Comparison of ENCODE assay signal across 20 cellular contexts in the genomic region with DNA sequence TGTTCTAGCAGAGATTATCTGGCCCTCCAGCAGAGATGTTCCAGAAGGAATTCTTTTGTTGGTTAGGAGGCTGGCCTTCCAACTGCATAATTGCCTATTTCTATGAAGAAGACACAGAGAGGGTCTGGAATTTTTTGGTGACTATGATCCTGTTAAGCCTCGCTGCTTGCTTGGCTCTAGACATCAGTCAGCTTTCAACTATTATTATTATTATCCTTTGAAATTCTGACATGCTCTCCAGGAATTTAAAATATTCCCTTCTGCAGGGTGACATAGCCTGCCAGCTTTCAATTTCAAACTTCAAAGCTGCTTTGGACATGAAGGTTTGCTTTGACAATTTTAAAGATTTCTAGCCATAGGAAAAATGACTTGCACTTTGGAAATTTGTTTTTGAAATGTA. TPM values are rescaled to one million over a fixed set of nuclear protein-coding genes. Genes with fewer than 3 reads are reported as not detected.
DNase-seq lines count a peak whose midpoint lies in the region; FAIRE-seq and TF ChIP-seq lines count a peak whose summit lies in the region.
"Had no signal": no experiment of that assay in that cellular context is flagged by ENCODE, and none has a peak within 500 bp of the region (broad histone marks: within the 10 kb centered on the region; RNA-seq: fewer than 3 reads in every experiment).

No MANE protein-coding gene starts in this region.

- intact Hi-C loops in thyroid gland (cut with DNase I): no loop called here
- intact Hi-C loops in CD4-positive, alpha-beta memory T cell (cut with micrococcal nuclease): no loop called here

- no peak overlapping the region for H3K27ac Mint-ChIP-seq in CD4-positive, alpha-beta memory T cell
- H3K27ac Mint-ChIP-seq: activated CD8-positive, alpha-beta T cell treated with anti-CD3 and anti-CD28 coated beads for 36 hours; naive B cell; stimulated activated memory B cell treated with anti-CD40 and anti-IgM and Interleukin-4, amounts not matched to agents 10 μg/mL and 1 μg/mL and 100 μg/mL, for 72 hours; T-cell had no signal

- no peaks in the 10 kb centered on the region for H4K20me1 ChIP-seq in SK-N-SH (ENCODE audit: insufficient read depth)

- no peaks in the 10 kb centered on the region for H3K36me3 Mint-ChIP-seq in CD4-positive, alpha-beta memory T cell
- H3K36me3 Mint-ChIP-seq: T-cell had no signal

- no peaks in the 10 kb centered on the region for H3K9me3 ChIP-seq in SK-N-SH
- no peaks in the 10 kb centered on the region for H3K9me3 ChIP-seq in thyroid gland
- H3K9me3 ChIP-seq in CD4-positive, alpha-beta memory T cell (ENCODE audit: control insufficient read depth in 1 of 2, low read length in 2 of 2): no peaks in the 10 kb centered on the region
- H3K9me3 ChIP-seq: Peyer's patch, transverse colon had no signal

- DNase-seq in H54 (ENCODE audit: insufficient read length, low spot score) (peak; percentile 42), SK-N-SH (no peak), glomerular visceral epithelial cell (ENCODE audit: extremely low spot score) (peak; percentile 62), thyroid gland (no peak), NCI-H1092 treated with DMSO at 0.1 percent for 48 hours (lab: John Stamatoyannopoulos, UW) (no peak)
- DNase-seq in stimulated activated CD4-positive, alpha-beta T cell treated with anti-CD3 and anti-CD28 coated beads, Interleukin-4, amount 100 ng/mL, for 1 hour: no peak
- DNase-seq in CD4-positive, alpha-beta memory T cell: no peak
- DNase-seq: activated CD8-positive, alpha-beta T cell treated with anti-CD3 and anti-CD28 coated beads for 36 hours; cerebellar nuclear complex; DND-41; naive B cell; NCI-H1092; NCI-H82; Peyer's patch; spleen; T-cell; transverse colon had no signal

- H3K79me2 ChIP-seq in SK-N-SH (ENCODE audit: insufficient read depth): no peaks in the 10 kb centered on the region

- 16% methylated on average over 1 of the region's 1 CpG for WGBS in SK-N-SH (ENCODE audit: low lambda C conversion rate)
- 53 to 79% methylated on average over 1 of the region's 1 CpG for WGBS in thyroid gland, 2 donors

- TF ChIP-seq POLR2A in H54 (IDR thresholded peaks at IDR 0.05; ENCODE audit: low read depth, low read length) (no peak), thyroid gland (IDR thresholded peaks at IDR 0.05) (no peak)

- no peak for FAIRE-seq in H54 (lab: Jason Lieb, UNC)

- TF ChIP-seq CTCF in SK-N-SH (IDR thresholded peaks at IDR 0.05) (no peak), thyroid gland (IDR thresholded peaks at IDR 0.05) (no peak)

- H3K9ac ChIP-seq in SK-N-SH: no peak overlapping the region

- peaks cover 5% of the 10 kb centered on the region for H3F3A ChIP-seq in SK-N-SH (replicated peaks; ENCODE audit: insufficient read depth)

- H2AFZ ChIP-seq in SK-N-SH (ENCODE audit: low read depth): peak overlapping the region; percentile 59

- H3K4me3 ChIP-seq in SK-N-SH (ENCODE audit: low read depth in 2 of 2, low read length in 1 of 2) (no peak overlapping the region), thyroid gland (replicated peaks in 1 of 3) (no peak overlapping the region)
- no peak overlapping the region for H3K4me3 ChIP-seq in CD4-positive, alpha-beta memory T cell (ENCODE audit: low read length in 2 of 2)
- H3K4me3 ChIP-seq: Peyer's patch, spleen, transverse colon had no signal

- H3K27me3 ChIP-seq in SK-N-SH (ENCODE audit: insufficient read depth) (no peaks in the 10 kb centered on the region), thyroid gland (no peaks in the 10 kb centered on the region)
- no peaks in the 10 kb centered on the region for H3K27me3 ChIP-seq in CD4-positive, alpha-beta memory T cell (ENCODE audit: insufficient read depth, low read length)
- H3K27me3 ChIP-seq: Peyer's patch, transverse colon had no signal

- peaks cover 0 to 3% (median under 1%) of the 10 kb centered on the region in 4 donors for H3K4me1 Mint-ChIP-seq in CD4-positive, alpha-beta memory T cell
- H3K4me1 Mint-ChIP-seq: naive B cell; stimulated activated memory B cell treated with anti-CD40 and anti-IgM and Interleukin-4, amounts not matched to agents 10 μg/mL and 1 μg/mL and 100 μg/mL, for 72 hours; T-cell had no signal

- peak overlapping the region; percentile 22; the same call in 1 of the 2 replicates for H3K4me2 ChIP-seq in SK-N-SH

- CTCF ChIA-PET in SK-N-SH (lab: Yijun Ruan, JAX): interaction anchor here (1.2 kb wide), 1 partner anchor 12 kb away, joined by 3 read pairs; no protein-coding TSS in a partner anchor
- CTCF ChIA-PET in CD4-positive, alpha-beta memory T cell (lab: Charles Lee; ENCODE audit: partially characterized antibody): no interaction called here

- H3K4me3 Mint-ChIP-seq in CD4-positive, alpha-beta memory T cell: no peak overlapping the region
- H3K4me3 Mint-ChIP-seq: activated CD8-positive, alpha-beta T cell treated with anti-CD3 and anti-CD28 coated beads for 36 hours; naive B cell; stimulated activated memory B cell treated with anti-CD40 and anti-IgM and Interleukin-4, amounts not matched to agents 10 μg/mL and 1 μg/mL and 100 μg/mL, for 72 hours; T-cell had no signal

- H3K27ac ChIP-seq in SK-N-SH (ENCODE audit: low read depth in 2 of 2, low read length in 1 of 2) (peak overlapping the region in 1 of 2 experiments; percentile 46; a peak in 2 of 4 replicates), thyroid gland (peak overlapping the region; percentile 69 to 88 (median 69))
- no peak overlapping the region for H3K27ac ChIP-seq in CD4-positive, alpha-beta memory T cell (ENCODE audit: low read depth, low read length)
- H3K27ac ChIP-seq: foreskin keratinocyte, Peyer's patch, spleen, transverse colon, VCaP had no signal

- H3K9me2 ChIP-seq in SK-N-SH: no peaks in the 10 kb centered on the region

- H3K4me1 ChIP-seq in SK-N-SH (ENCODE audit: control insufficient read depth in 1 of 2, insufficient read depth in 2 of 2, low read depth in 1 of 2, low read length in 1 of 2) (no peaks in the 10 kb centered on the region), thyroid gland (peaks cover 16 to 27% of the 10 kb centered on the region in 2 donors)
- no peaks in the 10 kb centered on the region for H3K4me1 ChIP-seq in CD4-positive, alpha-beta memory T cell (ENCODE audit: insufficient read depth, low read length)
- H3K4me1 ChIP-seq: foreskin keratinocyte, Peyer's patch, spleen, transverse colon had no signal

- H3K9me3 Mint-ChIP-seq in CD4-positive, alpha-beta memory T cell: peaks cover 0 to 20% (median 10%) of the 10 kb centered on the region in 8 donors

- POLR2A ChIA-PET in SK-N-SH (lab: Yijun Ruan, JAX): no interaction called here
- POLR2A ChIA-PET in CD4-positive, alpha-beta memory T cell (lab: Charles Lee; ENCODE audit: partially characterized antibody): no interaction called here

- peaks cover 2 to 12% of the 10 kb centered on the region in 2 donors for H3K27me3 Mint-ChIP-seq in CD4-positive, alpha-beta memory T cell

- H3K36me3 ChIP-seq in SK-N-SH (replicated peaks in 1 of 2; ENCODE audit: control insufficient read depth in 1 of 2, insufficient read depth in 2 of 2, low read length in 1 of 2) (no peaks in the 10 kb centered on the region), thyroid gland (no peaks in the 10 kb centered on the region)
- no peaks in the 10 kb centered on the region for H3K36me3 ChIP-seq in CD4-positive, alpha-beta memory T cell (ENCODE audit: insufficient read depth, low read length)
- H3K36me3 ChIP-seq: Peyer's patch, spleen, transverse colon had no signal

- no peak for TF ChIP-seq RAD21 in SK-N-SH (IDR thresholded peaks at IDR 0.05; ENCODE audit: low read length)

- 0 out of 4 replicates have a peak, but pooled peaks of 1 of the 2 experiments have one; percentile 15 for TF ChIP-seq EP300 in SK-N-SH (IDR thresholded peaks at IDR 0.05; ENCODE audit: borderline replicate concordance in 1 of 2, low read depth in 1 of 2, low read length in 1 of 2)

TF ChIP-seq in SK-N-SH, 30 proteins besides CTCF, POLR2A, EP300 and RAD21 (continues in another document):
- TF ChIP-seq GABPA (IDR thresholded peaks at IDR 0.05; ENCODE audit: low read depth): no peak
- TF ChIP-seq, protein P1, sequence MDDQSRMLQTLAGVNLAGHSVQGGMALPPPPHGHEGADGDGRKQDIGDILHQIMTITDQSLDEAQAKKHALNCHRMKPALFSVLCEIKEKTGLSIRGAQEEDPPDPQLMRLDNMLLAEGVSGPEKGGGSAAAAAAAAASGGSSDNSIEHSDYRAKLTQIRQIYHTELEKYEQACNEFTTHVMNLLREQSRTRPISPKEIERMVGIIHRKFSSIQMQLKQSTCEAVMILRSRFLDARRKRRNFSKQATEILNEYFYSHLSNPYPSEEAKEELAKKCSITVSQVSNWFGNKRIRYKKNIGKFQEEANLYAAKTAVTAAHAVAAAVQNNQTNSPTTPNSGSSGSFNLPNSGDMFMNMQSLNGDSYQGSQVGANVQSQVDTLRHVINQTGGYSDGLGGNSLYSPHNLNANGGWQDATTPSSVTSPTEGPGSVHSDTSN (IDR thresholded peaks at IDR 0.05): peak; percentile 40; the same call in 1 of the 2 replicates
- TF ChIP-seq FOSL2 (IDR thresholded peaks at IDR 0.05; ENCODE audit: borderline replicate concordance, low read depth): peak; percentile 23; the same call in 1 of the 2 replicates
- 0 out of 2 replicates have a peak, but pooled peaks have one; percentile 21 for TF ChIP-seq TEAD4 (IDR thresholded peaks at IDR 0.05; ENCODE audit: borderline replicate concordance, insufficient read depth)
- no peak for TF ChIP-seq RXRA (IDR thresholded peaks at IDR 0.05; ENCODE audit: borderline replicate concordance, low read depth)
- TF ChIP-seq EZH2phosphoT487 (IDR thresholded peaks at IDR 0.05; ENCODE audit: borderline replicate concordance, low read depth): no peak
- no peak for TF ChIP-seq POLR2AphosphoS5 (IDR thresholded peaks at IDR 0.05; ENCODE audit: low read depth, low read length)
- TF ChIP-seq JUND (IDR thresholded peaks at IDR 0.05): no peak
- TF ChIP-seq USF1 (IDR thresholded peaks at IDR 0.05; ENCODE audit: borderline replicate concordance, low read depth): no peak

RNA-seq across cellular contexts. Expression of gene ZNF148, which starts 26.3 kb away (rescaled TPM):
- polyA plus RNA-seq in SK-N-SH (2012; rRNA removed): 5.1 and 7.1 TPM in 2 replicates
- 6.7 and 7.7 TPM in 2 replicates for polyA plus RNA-seq in SK-N-SH (2012; cell fraction: cytosol; rRNA removed)
- polyA plus RNA-seq in SK-N-SH (2012; cell fraction: nucleus; rRNA removed): 5.3 and 9.7 TPM in 2 replicates
- total RNA-seq in thyroid gland: 10 to 100 TPM; 64.2 to 86.7 (median 75.3) TPM
- total RNA-seq in CD4-positive, alpha-beta memory T cell: 10 to 100 TPM; 60.6 to 61.4 TPM
- polyA plus RNA-seq in CD4-positive, alpha-beta memory T cell: 10 to 100 TPM; 66.6 to 74.7 TPM

Comparison
In these comparisons a context has a peak if more than half of its experiments do, and no peak if none do; other contexts are left out.
1. DNase-seq: peak in H54 (single experiment) and glomerular visceral epithelial cell (single experiment); none in SK-N-SH (single experiment), thyroid gland (0 of 2), stimulated activated CD4-positive, alpha-beta T cell treated with anti-CD3 and anti-CD28 coated beads, Interleukin-4, amount 100 ng/mL, for 1 hour (single experiment), CD4-positive, alpha-beta memory T cell (0 of 5) and NCI-H1092 treated with DMSO at 0.1 percent for 48 hours (single experiment).